In the genomic region with DNA sequence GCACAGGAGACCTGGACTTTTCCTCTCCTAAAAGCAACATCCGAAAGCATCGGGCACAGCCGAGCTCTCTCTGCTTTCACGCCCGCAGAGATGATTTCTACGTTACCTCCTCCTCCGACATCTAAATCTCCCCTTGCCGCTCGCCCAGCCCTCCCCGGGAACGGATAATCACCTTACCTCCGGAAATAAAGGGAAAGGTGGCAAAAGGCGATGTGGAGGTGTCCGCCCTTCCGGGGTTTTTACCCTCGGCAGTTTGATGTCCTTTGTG, we compare ENCODE assay signal across 8 cellular contexts. TPM values are rescaled to one million over a fixed set of nuclear protein-coding genes. Genes with fewer than 3 reads are reported as not detected.
DNase-seq lines count a peak whose midpoint lies in the region; ATAC-seq, FAIRE-seq and TF ChIP-seq lines count a peak whose summit lies in the region.

No MANE protein-coding gene starts in this region.

- POLR2A ChIA-PET in HCT116 (lab: Charles Lee), result interaction anchor here (1.6 to 2.2 kb wide), 3 partner anchors 13 to 89 kb away, joined by 3 to 7 read pairs (median 4); no protein-coding TSS in a partner anchor

- RAD21 ChIA-PET in HCT116 (lab: Charles Lee; ENCODE audit: low non-redundant PET in 1 of 2, low total read pairs in 2 of 2, uncharacterized antibody in 2 of 2, unreplicated experiment in 2 of 2), result no interaction called here

- no peak overlapping the region for H2AFZ ChIP-seq in HCT116 (ENCODE audit: low read depth, low read length, poor library complexity, severe bottlenecking)

- ATAC-seq in HCT116, result no peak
- no peak for ATAC-seq in GM21381 (IDR thresholded peaks at IDR 0.05; ENCODE audit: unreplicated experiment)

- peak overlapping the region; percentile 98 for H3K9ac ChIP-seq in HCT116 (ENCODE audit: low read length)

- H3K9me2 ChIP-seq in HCT116 (ENCODE audit: insufficient read depth), result no peaks in the 10 kb centered on the region

- TF ChIP-seq POLR2A in HCT116 (IDR thresholded peaks at IDR 0.05; ENCODE audit: borderline replicate concordance, extremely low read depth, insufficient read depth, insufficient read length), result no peak

- CTCF ChIA-PET in HCT116 (lab: Charles Lee), result interaction anchor here (2.3 kb wide), 1 partner anchor 143 kb away, joined by 6 read pairs; no protein-coding TSS in a partner anchor

- DNase-seq in AG10803 (ENCODE audit: low read depth) (no peak), HCT116 (ENCODE audit: low read depth, low spot score) (no peak), bronchial epithelial cell (ENCODE audit: low read depth) (no peak), midbrain (lab: John Stamatoyannopoulos, UW) (peak; percentile 33), glomerular visceral epithelial cell (ENCODE audit: extremely low spot score) (no peak), NCI-H187 (lab: John Stamatoyannopoulos, UW) (no peak), HTR-8/SVneo (ENCODE audit: insufficient read length, low spot score) (no peak)

- FAIRE-seq in bronchial epithelial cell (lab: Jason Lieb, UNC), result no peak
- FAIRE-seq in HTR-8/SVneo (lab: Jason Lieb, UNC), result no peak

- H3K4me2 ChIP-seq in HCT116 (ENCODE audit: low read length), result peak overlapping the region; percentile 83

- H3K27me3 ChIP-seq in HCT116 (ENCODE audit: insufficient read depth, low read length) (no peaks in the 10 kb centered on the region), bronchial epithelial cell (ENCODE audit: control insufficient read depth, insufficient read depth, low read length) (no peaks in the 10 kb centered on the region)

- no peak for TF ChIP-seq RAD21 in HCT116 (IDR thresholded peaks at IDR 0.05; ENCODE audit: low read depth)

- intact Hi-C loops in HCT116 (cut with micrococcal nuclease), result loop anchor here (2.0 to 10.0 kb wide), 4 partner anchors 89 to 409 kb away; partner anchors contain the start of gene SCAF11

- peaks cover 56% of the 10 kb centered on the region for H3K79me2 ChIP-seq in HCT116 (ENCODE audit: insufficient read depth, low read length)

- no TSS peak for BruUV-seq in HCT116 (replicated peaks; lab: Mats Ljungman, UMichigan)

- peak overlapping the region; percentile 76 for H3K27ac ChIP-seq in HCT116 (ENCODE audit: low read depth, low read length)

- TF ChIP-seq CTCF in AG10803 (conservative IDR thresholded peaks at IDR 0.05; ENCODE audit: low read length), result no peak
- TF ChIP-seq CTCF in HCT116 (IDR thresholded peaks at IDR 0.05 in 2 of 3, conservative IDR thresholded peaks at IDR 0.05 in 1 of 3; ENCODE audit: borderline replicate concordance in 1 of 3, insufficient read depth in 1 of 3, low read depth in 2 of 3, low read length in 2 of 3), result no peak
- TF ChIP-seq CTCF in bronchial epithelial cell (IDR thresholded peaks at IDR 0.05; ENCODE audit: insufficient read depth, low read length, severe bottlenecking), result no peak

- H3K9me3 ChIP-seq in HCT116 (ENCODE audit: control insufficient read depth in 1 of 2, insufficient read depth in 1 of 2, low read depth in 1 of 2, low read length in 2 of 2), result no peaks in the 10 kb centered on the region

- H3K4me1 ChIP-seq in HCT116 (ENCODE audit: control insufficient read depth in 1 of 2, insufficient read depth in 2 of 2, low read length in 2 of 2), result peaks cover 30 to 53% of the 10 kb centered on the region in 2 experiments

- H3K36me3 ChIP-seq in HCT116 (ENCODE audit: control insufficient read depth in 1 of 2, insufficient read depth in 2 of 2, low read length in 2 of 2), result no peaks in the 10 kb centered on the region; a peak in 1 of 4 replicates
- no peaks in the 10 kb centered on the region for H3K36me3 ChIP-seq in bronchial epithelial cell (ENCODE audit: control insufficient read depth, insufficient read depth, low read length)

- H3K4me3 ChIP-seq in AG10803 (ENCODE audit: low read length) (peak overlapping the region; percentile 94), HCT116 (replicated peaks in 1 of 2; ENCODE audit: low read depth in 1 of 2, low read length in 2 of 2) (peak overlapping the region; percentile 69 to 95), bronchial epithelial cell (ENCODE audit: low read depth, low read length) (peak overlapping the region; percentile 75)

- H4K20me1 ChIP-seq in HCT116 (ENCODE audit: insufficient read depth), result peaks cover 9% of the 10 kb centered on the region; the same call in 1 of the 2 replicates

TF ChIP-seq in HCT116, 20 proteins besides CTCF, POLR2A, EP300 and RAD21:
- no peak for TF ChIP-seq CBX3 (IDR thresholded peaks at IDR 0.05; ENCODE audit: low read depth)
- TF ChIP-seq, protein P1, sequence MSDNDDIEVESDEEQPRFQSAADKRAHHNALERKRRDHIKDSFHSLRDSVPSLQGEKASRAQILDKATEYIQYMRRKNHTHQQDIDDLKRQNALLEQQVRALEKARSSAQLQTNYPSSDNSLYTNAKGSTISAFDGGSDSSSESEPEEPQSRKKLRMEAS (IDR thresholded peaks at IDR 0.05), result no peak
- no peak for TF ChIP-seq ZBTB33 (IDR thresholded peaks at IDR 0.05; ENCODE audit: extremely low read depth, insufficient replicate concordance, low read length)
- TF ChIP-seq YY1 (IDR thresholded peaks at IDR 0.05; ENCODE audit: extremely low read depth, insufficient replicate concordance, low read depth, low read length), result no peak
- TF ChIP-seq SP1 (IDR thresholded peaks at IDR 0.05; ENCODE audit: low read depth), result no peak
- TF ChIP-seq FOSL1 (IDR thresholded peaks at IDR 0.05; ENCODE audit: low read depth), result no peak
- no peak for TF ChIP-seq EZH2 (IDR thresholded peaks at IDR 0.05)
- TF ChIP-seq, protein P2, sequence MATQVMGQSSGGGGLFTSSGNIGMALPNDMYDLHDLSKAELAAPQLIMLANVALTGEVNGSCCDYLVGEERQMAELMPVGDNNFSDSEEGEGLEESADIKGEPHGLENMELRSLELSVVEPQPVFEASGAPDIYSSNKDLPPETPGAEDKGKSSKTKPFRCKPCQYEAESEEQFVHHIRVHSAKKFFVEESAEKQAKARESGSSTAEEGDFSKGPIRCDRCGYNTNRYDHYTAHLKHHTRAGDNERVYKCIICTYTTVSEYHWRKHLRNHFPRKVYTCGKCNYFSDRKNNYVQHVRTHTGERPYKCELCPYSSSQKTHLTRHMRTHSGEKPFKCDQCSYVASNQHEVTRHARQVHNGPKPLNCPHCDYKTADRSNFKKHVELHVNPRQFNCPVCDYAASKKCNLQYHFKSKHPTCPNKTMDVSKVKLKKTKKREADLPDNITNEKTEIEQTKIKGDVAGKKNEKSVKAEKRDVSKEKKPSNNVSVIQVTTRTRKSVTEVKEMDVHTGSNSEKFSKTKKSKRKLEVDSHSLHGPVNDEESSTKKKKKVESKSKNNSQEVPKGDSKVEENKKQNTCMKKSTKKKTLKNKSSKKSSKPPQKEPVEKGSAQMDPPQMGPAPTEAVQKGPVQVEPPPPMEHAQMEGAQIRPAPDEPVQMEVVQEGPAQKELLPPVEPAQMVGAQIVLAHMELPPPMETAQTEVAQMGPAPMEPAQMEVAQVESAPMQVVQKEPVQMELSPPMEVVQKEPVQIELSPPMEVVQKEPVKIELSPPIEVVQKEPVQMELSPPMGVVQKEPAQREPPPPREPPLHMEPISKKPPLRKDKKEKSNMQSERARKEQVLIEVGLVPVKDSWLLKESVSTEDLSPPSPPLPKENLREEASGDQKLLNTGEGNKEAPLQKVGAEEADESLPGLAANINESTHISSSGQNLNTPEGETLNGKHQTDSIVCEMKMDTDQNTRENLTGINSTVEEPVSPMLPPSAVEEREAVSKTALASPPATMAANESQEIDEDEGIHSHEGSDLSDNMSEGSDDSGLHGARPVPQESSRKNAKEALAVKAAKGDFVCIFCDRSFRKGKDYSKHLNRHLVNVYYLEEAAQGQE (IDR thresholded peaks at IDR 0.05; ENCODE audit: low read depth), result no peak
- TF ChIP-seq EGR1 (IDR thresholded peaks at IDR 0.05; ENCODE audit: low read depth), result no peak
- TF ChIP-seq, protein P3, sequence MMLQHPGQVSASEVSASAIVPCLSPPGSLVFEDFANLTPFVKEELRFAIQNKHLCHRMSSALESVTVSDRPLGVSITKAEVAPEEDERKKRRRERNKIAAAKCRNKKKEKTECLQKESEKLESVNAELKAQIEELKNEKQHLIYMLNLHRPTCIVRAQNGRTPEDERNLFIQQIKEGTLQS (IDR thresholded peaks at IDR 0.05), result no peak
- TF ChIP-seq POLR2AphosphoS5 (IDR thresholded peaks at IDR 0.05; ENCODE audit: low read depth, low read length), result no peak

RNA-seq across cellular contexts. Expression of gene SLC38A1, which starts 0.6 kb away (rescaled TPM):
- total RNA-seq in HCT116 (2021; ENCODE audit: unreplicated experiment), result 155 TPM
- 52.7 and 57.0 TPM in 2 replicates for polyA plus RNA-seq in HCT116 (2012)
- total RNA-seq in bronchial epithelial cell, result 188 and 263 TPM in 2 replicates
